1 cellular context compared by ENCODE assay signal in the genomic region with DNA sequence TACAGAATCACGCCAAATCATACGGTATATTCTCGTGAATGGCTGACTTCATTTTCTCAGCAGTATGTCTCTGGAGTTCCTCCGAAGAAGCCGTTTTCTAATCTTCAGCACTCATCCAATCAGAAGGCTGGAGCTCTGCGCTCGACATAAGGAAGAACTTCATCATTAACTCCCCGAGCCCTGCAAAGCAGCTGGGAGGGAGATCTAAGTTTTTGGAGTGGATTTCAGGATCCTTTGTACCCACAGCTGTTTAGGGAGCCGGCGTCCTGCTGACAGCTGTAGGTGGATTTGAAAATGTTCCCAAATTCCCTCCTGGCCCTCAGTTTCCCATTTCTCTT.
TF ChIP-seq lines count a peak whose summit lies in the region.

No MANE protein-coding gene starts in this region.

TF ChIP-seq in IMR-90, 13 proteins besides CTCF, POLR2A, EP300 and RAD21:
- TF ChIP-seq, protein P1, sequence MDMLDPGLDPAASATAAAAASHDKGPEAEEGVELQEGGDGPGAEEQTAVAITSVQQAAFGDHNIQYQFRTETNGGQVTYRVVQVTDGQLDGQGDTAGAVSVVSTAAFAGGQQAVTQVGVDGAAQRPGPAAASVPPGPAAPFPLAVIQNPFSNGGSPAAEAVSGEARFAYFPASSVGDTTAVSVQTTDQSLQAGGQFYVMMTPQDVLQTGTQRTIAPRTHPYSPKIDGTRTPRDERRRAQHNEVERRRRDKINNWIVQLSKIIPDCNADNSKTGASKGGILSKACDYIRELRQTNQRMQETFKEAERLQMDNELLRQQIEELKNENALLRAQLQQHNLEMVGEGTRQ (IDR thresholded peaks at IDR 0.05; ENCODE audit: low read depth, low read length) = no peak
- TF ChIP-seq MAFK (IDR thresholded peaks at IDR 0.05; ENCODE audit: low read depth, low read length) (no peak), MXI1 (IDR thresholded peaks at IDR 0.05; ENCODE audit: borderline replicate concordance, low read depth, low read length) (no peak), MAZ (IDR thresholded peaks at IDR 0.05; ENCODE audit: borderline replicate concordance, low read depth, low read length) (no peak), FOS (IDR thresholded peaks at IDR 0.05; ENCODE audit: low read depth, low read length) (no peak), SMC3 (IDR thresholded peaks at IDR 0.05; ENCODE audit: low read depth, low read length) (no peak), NFE2L2 (IDR thresholded peaks at IDR 0.05; ENCODE audit: low read depth, low read length) (no peak), CHD1 (IDR thresholded peaks at IDR 0.05; ENCODE audit: low read depth, low read length) (no peak), CEBPB (IDR thresholded peaks at IDR 0.05; ENCODE audit: low read depth, low read length) (no peak), RFX5 (IDR thresholded peaks at IDR 0.05; ENCODE audit: low read depth, low read length) (no peak), RCOR1 (IDR thresholded peaks at IDR 0.05; ENCODE audit: insufficient replicate concordance, low read length) (no peak), BHLHE40 (IDR thresholded peaks at IDR 0.05; ENCODE audit: low read depth, low read length) (no peak)
- TF ChIP-seq, protein P2, sequence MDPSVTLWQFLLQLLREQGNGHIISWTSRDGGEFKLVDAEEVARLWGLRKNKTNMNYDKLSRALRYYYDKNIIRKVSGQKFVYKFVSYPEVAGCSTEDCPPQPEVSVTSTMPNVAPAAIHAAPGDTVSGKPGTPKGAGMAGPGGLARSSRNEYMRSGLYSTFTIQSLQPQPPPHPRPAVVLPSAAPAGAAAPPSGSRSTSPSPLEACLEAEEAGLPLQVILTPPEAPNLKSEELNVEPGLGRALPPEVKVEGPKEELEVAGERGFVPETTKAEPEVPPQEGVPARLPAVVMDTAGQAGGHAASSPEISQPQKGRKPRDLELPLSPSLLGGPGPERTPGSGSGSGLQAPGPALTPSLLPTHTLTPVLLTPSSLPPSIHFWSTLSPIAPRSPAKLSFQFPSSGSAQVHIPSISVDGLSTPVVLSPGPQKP (IDR thresholded peaks at IDR 0.05; ENCODE audit: borderline replicate concordance, low read depth, low read length) = no peak
